Comparison of ENCODE assay signal across 22 cellular contexts in the genomic region with DNA sequence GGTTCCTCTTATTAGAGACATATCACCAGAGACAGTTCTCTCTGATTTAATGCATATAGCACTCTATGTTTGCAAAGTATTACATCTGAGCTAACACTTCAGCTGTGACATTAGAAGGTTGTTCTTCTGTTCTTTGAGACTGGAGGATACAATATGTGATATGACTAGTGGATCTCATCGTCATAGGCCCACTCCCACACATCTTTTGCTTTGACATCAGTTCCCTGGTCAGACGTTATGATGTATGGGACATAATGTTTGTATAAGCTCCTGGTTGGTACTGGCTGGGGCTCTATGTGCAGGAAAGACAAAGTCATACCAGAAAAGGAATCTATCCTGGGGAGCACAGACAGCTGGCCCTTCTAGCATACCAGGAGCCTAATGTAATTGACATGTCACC. TPM values are rescaled to one million over a fixed set of nuclear protein-coding genes. Genes with fewer than 3 reads are reported as not detected.
DNase-seq lines count a peak whose midpoint lies in the region; FAIRE-seq and TF ChIP-seq lines count a peak whose summit lies in the region.
"Had no signal": no experiment of that assay in that cellular context is flagged by ENCODE, and none has a peak within 500 bp of the region (broad histone marks: within the 10 kb centered on the region; RNA-seq: fewer than 3 reads in every experiment).

No MANE protein-coding gene starts in this region.

- TF ChIP-seq CTCF in H1 (IDR thresholded peaks at IDR 0.05; ENCODE audit: control extremely low read depth in 1 of 3, insufficient read depth in 1 of 3, low read depth in 1 of 3, low read length in 3 of 3) (no peak), transverse colon (IDR thresholded peaks at IDR 0.05) (no peak), HFFc6 (IDR thresholded peaks at IDR 0.05) (no peak)

- H3K23me2 ChIP-seq in H1 (ENCODE audit: low read depth, low read length) = no peaks in the 10 kb centered on the region

- H3K9me3 Mint-ChIP-seq in activated CD4-positive, alpha-beta T cell treated with anti-CD3 and anti-CD28 coated beads, Interleukin-2, amount 10 ng/mL, durations not matched to agents 24 days and 14 days = no peaks in the 10 kb centered on the region
- no peaks in the 10 kb centered on the region for H3K9me3 Mint-ChIP-seq in HFFc6
- H3K9me3 Mint-ChIP-seq: CD4-positive, CD25-positive, alpha-beta regulatory T cell had no signal

- H2BK12ac ChIP-seq in H1 (ENCODE audit: low read depth, low read length) = no peak overlapping the region; the same call in 1 of the 2 replicates

- H3K27me3 ChIP-seq in H1 (replicated peaks in 1 of 4; ENCODE audit: control insufficient read depth in 3 of 4, extremely low read depth in 1 of 4, insufficient read depth in 3 of 4, low read length in 3 of 4) = no peaks in the 10 kb centered on the region
- no peaks in the 10 kb centered on the region for H3K27me3 ChIP-seq in mesendoderm (ENCODE audit: insufficient read depth, low read length, poor library complexity)
- H3K27me3 ChIP-seq in transverse colon = no peaks in the 10 kb centered on the region
- H3K27me3 ChIP-seq: BE2C had no signal

- WGBS in H1 (ENCODE audit: extremely low coverage in 1 of 2, insufficient coverage in 1 of 2, insufficient read length in 1 of 2, insufficient replicate concordance in 2 of 2, low coverage in 1 of 2, low lambda C conversion rate in 2 of 2, missing lambda C conversion rate in 1 of 2), 2 experiments = 88% methylated on average over 2 of the region's 2 CpGs; no CpG with 5 or more reads in 1 of the 2 experiments
- WGBS in mesendoderm (ENCODE audit: extremely low coverage, insufficient coverage, low lambda C conversion rate) = no CpG with 5 or more reads among the region's 2 CpGs
- 60 to 79% methylated on average over 1 to 2 of the region's 2 CpGs for WGBS in transverse colon (ENCODE audit: low coverage in 1 of 2), 2 donors

- H3K4me1 Mint-ChIP-seq in activated CD4-positive, alpha-beta T cell treated with anti-CD3 and anti-CD28 coated beads, Interleukin-2, amount 10 ng/mL, durations not matched to agents 24 days and 14 days = no peaks in the 10 kb centered on the region
- peaks cover 7% of the 10 kb centered on the region; the same call in 1 of the 2 replicates for H3K4me1 Mint-ChIP-seq in HFFc6 (ENCODE audit: low read depth)
- H3K4me1 Mint-ChIP-seq: CD4-positive, CD25-positive, alpha-beta regulatory T cell; CD8-positive, alpha-beta memory T cell had no signal

- in situ Hi-C loops in transverse colon (cut with MboI; ENCODE audit: low pct_ligation_motif_present in 1 of 4, low pct_unique_long_range_greater_than_20kb in 1 of 4, low sequenced_read_pairs in 3 of 4) = no loop called here

- no peak for TF ChIP-seq RAD21 in H1 (IDR thresholded peaks at IDR 0.05 in 1 of 2, conservative IDR thresholded peaks at IDR 0.05 in 1 of 2; ENCODE audit: low read depth in 2 of 2, low read length in 2 of 2)

- H2AK5ac ChIP-seq in H1 (ENCODE audit: low read depth, low read length) = no peak overlapping the region
- peak overlapping the region; percentile 84 for H2AK5ac ChIP-seq in mesendoderm (ENCODE audit: low read length)

- H3K9me3 ChIP-seq in H1 (ENCODE audit: insufficient read depth in 2 of 2, low read depth in 1 of 2, low read length in 1 of 2) = no peaks in the 10 kb centered on the region
- no peaks in the 10 kb centered on the region for H3K9me3 ChIP-seq in transverse colon
- H3K9me3 ChIP-seq: BE2C, HAP-1 had no signal

- no peak overlapping the region for H4K8ac ChIP-seq in H1 (ENCODE audit: extremely low read depth, insufficient read depth, low read length)
- no peak overlapping the region for H4K8ac ChIP-seq in mesendoderm (ENCODE audit: low read depth, low read length)

- peaks cover 0 to 9% (median under 1%) of the 10 kb centered on the region in 4 experiments; a peak in 4 of 7 replicates for H3K4me1 ChIP-seq in H1 (replicated peaks in 1 of 4; ENCODE audit: control insufficient read depth in 3 of 4, insufficient read depth in 4 of 4, low read length in 3 of 4)
- peaks cover 17% of the 10 kb centered on the region for H3K4me1 ChIP-seq in mesendoderm (ENCODE audit: control insufficient read depth, low read depth, low read length)
- H3K4me1 ChIP-seq in transverse colon = peaks cover 0 to 30% (median 21%) of the 10 kb centered on the region in 4 donors
- H3K4me1 ChIP-seq: BE2C, HAP-1 had no signal

- H3K23ac ChIP-seq in H1 (ENCODE audit: insufficient read length) (no peak overlapping the region), mesendoderm (ENCODE audit: low read length) (no peak overlapping the region)

- no peak overlapping the region for H2BK120ac ChIP-seq in H1 (replicated peaks; ENCODE audit: low read depth, low read length)
- peak overlapping the region; percentile 92 for H2BK120ac ChIP-seq in mesendoderm (ENCODE audit: low read depth, low read length)

- POLR2A ChIA-PET in H1 (lab: Charles Lee; ENCODE audit: partially characterized antibody) = no interaction called here

- no peaks in the 10 kb centered on the region for H3K36me3 Mint-ChIP-seq in activated CD4-positive, alpha-beta T cell treated with anti-CD3 and anti-CD28 coated beads, Interleukin-2, amount 10 ng/mL, durations not matched to agents 24 days and 14 days (ENCODE audit: low read depth)
- no peaks in the 10 kb centered on the region for H3K36me3 Mint-ChIP-seq in HFFc6 (ENCODE audit: low read depth)
- H3K36me3 Mint-ChIP-seq: CD4-positive, CD25-positive, alpha-beta regulatory T cell; CD8-positive, alpha-beta memory T cell had no signal

- H3K4me3 Mint-ChIP-seq in activated CD4-positive, alpha-beta T cell treated with anti-CD3 and anti-CD28 coated beads, Interleukin-2, amount 10 ng/mL, durations not matched to agents 24 days and 14 days = no peak overlapping the region
- no peak overlapping the region for H3K4me3 Mint-ChIP-seq in HFFc6
- H3K4me3 Mint-ChIP-seq: CD4-positive, CD25-positive, alpha-beta regulatory T cell; CD8-positive, alpha-beta memory T cell had no signal

- H2BK5ac ChIP-seq in H1 (ENCODE audit: low read depth, low read length) (0 out of 2 replicates have a peak overlapping the region, but pooled peaks have one; percentile 27), mesendoderm (ENCODE audit: low read length) (peak overlapping the region; percentile 96)

- H2BK15ac ChIP-seq in H1 (ENCODE audit: low read length) (no peak overlapping the region), mesendoderm (replicated peaks; ENCODE audit: low read depth) (no peak overlapping the region)

- H3K56ac ChIP-seq in H1 (replicated peaks; ENCODE audit: insufficient read length, low read depth, low read length) = no peak overlapping the region
- H3K56ac ChIP-seq in mesendoderm (ENCODE audit: low read length) = peak overlapping the region; percentile 85

- H3K18ac ChIP-seq in H1 (ENCODE audit: extremely low read depth, low read length) (peak overlapping the region; percentile 28; the same call in 1 of the 2 replicates), mesendoderm (ENCODE audit: low read length) (peak overlapping the region; percentile 92)

- DNase-seq in activated CD4-positive, alpha-beta T cell treated with anti-CD3 and anti-CD28 coated beads, Interleukin-2, amount 10 ng/mL, durations not matched to agents 24 days and 14 days = peak; percentile 30
- no peak for DNase-seq in activated CD4-positive, alpha-beta T cell treated with anti-CD3 and anti-CD28 coated beads, Interleukin-2, amount 50 U/mL, for 48 hours
- DNase-seq in H1 (ENCODE audit: low read depth in 1 of 2, low spot score in 2 of 2) = no peak
- no peak for DNase-seq in mesendoderm
- no peak for DNase-seq in transverse colon
- DNase-seq in HFFc6 = no peak
- DNase-seq in HuH-7.5 (ENCODE audit: low spot score) = no peak
- DNase-seq: ACHN; BE2C; C1 segment of cervical spinal cord; CD4-positive, CD25-positive, alpha-beta regulatory T cell; CD8-positive, alpha-beta memory T cell; COR-L47; DMS153; DMS79; GDM1; IMR-90 had no signal

- H4K20me1 ChIP-seq in H1 (replicated peaks in 1 of 2; ENCODE audit: control insufficient read depth in 1 of 2, insufficient read depth in 2 of 2, low read length in 2 of 2) = no peaks in the 10 kb centered on the region

- CTCF ChIA-PET in H1 (lab: Charles Lee; ENCODE audit: partially characterized antibody) = interaction anchor here (1.0 to 3.2 kb wide), 5 partner anchors 11 to 158 kb away, joined by 3 to 9 read pairs (median 5); no protein-coding TSS in a partner anchor

- H3K27ac ChIP-seq in H1 (ENCODE audit: low read depth, low read length) (no peak overlapping the region), mesendoderm (ENCODE audit: low read depth, low read length) (peak overlapping the region; percentile 71), transverse colon (peak overlapping the region; percentile 78 to 85 (median 80))
- H3K27ac ChIP-seq: HL-60 had no signal

- H3K79me1 ChIP-seq in H1 (ENCODE audit: low read depth, low read length) (no peaks in the 10 kb centered on the region), mesendoderm (ENCODE audit: low read length) (no peaks in the 10 kb centered on the region)

- H4K5ac ChIP-seq in H1 (ENCODE audit: insufficient read length, low read depth, low read length) (no peak overlapping the region), mesendoderm (ENCODE audit: low read length) (no peak overlapping the region)

- H3K79me2 ChIP-seq in H1 (ENCODE audit: control insufficient read depth in 1 of 2, insufficient read depth in 2 of 2, low read length in 2 of 2) (no peaks in the 10 kb centered on the region), mesendoderm (ENCODE audit: control insufficient read depth, insufficient read depth, low read length) (no peaks in the 10 kb centered on the region)

- no peak overlapping the region for H3K27ac Mint-ChIP-seq in activated CD4-positive, alpha-beta T cell treated with anti-CD3 and anti-CD28 coated beads, Interleukin-2, amount 10 ng/mL, durations not matched to agents 24 days and 14 days
- H3K27ac Mint-ChIP-seq in HFFc6 = no peak overlapping the region
- H3K27ac Mint-ChIP-seq: CD4-positive, CD25-positive, alpha-beta regulatory T cell had no signal

- no peak overlapping the region for H3K4me2 ChIP-seq in H1 (ENCODE audit: insufficient read depth in 1 of 2, low read depth in 2 of 2, low read length in 2 of 2)
- H3K4me2 ChIP-seq in mesendoderm (ENCODE audit: low read length) = no peak overlapping the region

- no peak overlapping the region for H3K14ac ChIP-seq in H1 (ENCODE audit: insufficient read length)

- H3K4ac ChIP-seq in H1 (replicated peaks; ENCODE audit: insufficient read length, low read depth, low read length) (no peak overlapping the region), mesendoderm (ENCODE audit: low read depth, low read length) (peak overlapping the region; percentile 94)

- H3K36me3 ChIP-seq in H1 (ENCODE audit: control insufficient read depth in 2 of 4, insufficient read depth in 4 of 4, low read length in 3 of 4) (no peaks in the 10 kb centered on the region), mesendoderm (ENCODE audit: control insufficient read depth, insufficient read depth, low read length) (no peaks in the 10 kb centered on the region), transverse colon (no peaks in the 10 kb centered on the region)
- H3K36me3 ChIP-seq: BE2C, HAP-1 had no signal

- H3K9ac ChIP-seq in H1 (replicated peaks in 1 of 4; ENCODE audit: extremely low read depth in 1 of 4, low read depth in 3 of 4, low read length in 3 of 4) = no peak overlapping the region
- no peak overlapping the region for H3K9ac ChIP-seq in mesendoderm (ENCODE audit: low read length)

- H2AFZ ChIP-seq in H1 (ENCODE audit: low read length) = no peak overlapping the region

- H3K27me3 Mint-ChIP-seq in activated CD4-positive, alpha-beta T cell treated with anti-CD3 and anti-CD28 coated beads, Interleukin-2, amount 10 ng/mL, durations not matched to agents 24 days and 14 days = peaks cover 33% of the 10 kb centered on the region
- H3K27me3 Mint-ChIP-seq in HFFc6 (ENCODE audit: insufficient read depth) = peaks cover 16% of the 10 kb centered on the region

- H3K4me3 ChIP-seq in H1 (ENCODE audit: extremely low read depth in 1 of 4, insufficient read depth in 2 of 4, low read depth in 3 of 4, low read length in 4 of 4) (no peak overlapping the region), mesendoderm (ENCODE audit: low read length) (no peak overlapping the region), transverse colon (no peak overlapping the region)
- H3K4me3 ChIP-seq: HAP-1, K562 had no signal

- TF ChIP-seq EP300 in H1 (IDR thresholded peaks at IDR 0.05; ENCODE audit: borderline replicate concordance in 1 of 2, low read depth in 2 of 2, low read length in 2 of 2) = no peak
- TF ChIP-seq EP300 in transverse colon (IDR thresholded peaks at IDR 0.05; ENCODE audit: low read depth) = no peak

- no peak overlapping the region for H2BK20ac ChIP-seq in H1 (ENCODE audit: low read length)

- FAIRE-seq in H1 (lab: Jason Lieb, UNC) = no peak
- FAIRE-seq: A204.1, GM12892, K562 had no signal

- no peak for TF ChIP-seq POLR2A in H1 (IDR thresholded peaks at IDR 0.05; ENCODE audit: control extremely low read depth in 1 of 2, low read depth in 2 of 2, low read length in 2 of 2)
- no peak for TF ChIP-seq POLR2A in transverse colon (IDR thresholded peaks at IDR 0.05)

- peak overlapping the region; percentile 27 for H4K91ac ChIP-seq in H1 (replicated peaks; ENCODE audit: insufficient read length, low read length)

- intact Hi-C loops in activated CD4-positive, alpha-beta T cell treated with anti-CD3 and anti-CD28 coated beads, Interleukin-2, amount 10 ng/mL, durations not matched to agents 24 days and 14 days (cut with micrococcal nuclease) = no loop called here
- intact Hi-C loops in transverse colon (cut with DNase I; ENCODE audit: low total_unique reads) = no loop called here

RNA-seq across cellular contexts. Expression of a gene that starts 57.7 kb away (rescaled TPM):
- total RNA-seq in activated CD4-positive, alpha-beta T cell treated with anti-CD3 and anti-CD28 coated beads, Interleukin-2, amount 10 ng/mL, durations not matched to agents 24 days and 14 days = 0.52 and 0.54 TPM in 2 replicates
- total RNA-seq in H1 (2021; fragmentation: NEBNext Ultra II Directional; extraction: Animal tissue kit (Norgen Biotek cat#: 25700)) = 5.6 and 5.7 TPM in 2 replicates
- polyA plus RNA-seq in H1 (2011; rRNA removed) = 2.1 and 2.7 TPM in 2 replicates
- polyA plus RNA-seq in H1 (2011; cell fraction: cytosol; rRNA removed) = 3.0 TPM
- 3.8 TPM for polyA plus RNA-seq in H1 (2011; cell fraction: nucleus; rRNA removed)
- polyA plus RNA-seq in H1 (2012, experiment 1 of 2) = 2.1 to 2.6 TPM (median 2.2 TPM) in 4 replicates
- 0.34 TPM for polyA plus RNA-seq in H1 (2012, experiment 2 of 2)
- 4.8 TPM for polyA plus RNA-seq in H1 (2013, experiment 1 of 2)
- 4.9 TPM for polyA plus RNA-seq in H1 (2013, experiment 2 of 2)
- polyA minus RNA-seq in H1 (2011; rRNA and poly(A)+ RNA removed) = 4.6 and 6.1 TPM in 2 replicates
- 4.1 TPM for polyA minus RNA-seq in H1 (2011; cell fraction: cytosol; rRNA and poly(A)+ RNA removed)
- polyA minus RNA-seq in H1 (2011; cell fraction: nucleus; rRNA and poly(A)+ RNA removed) = 11.6 TPM
- 19.2 TPM for polyA plus RNA-seq in mesendoderm (2013, experiment 1 of 2)
- 19.6 TPM for polyA plus RNA-seq in mesendoderm (2013, experiment 2 of 2)
- total RNA-seq in transverse colon = 10 to 100 TPM; 16.1 to 40.0 (median 18.1) TPM
- total RNA-seq in HFFc6 (2021; fragmentation: NEBNext Ultra II Directional; extraction: Animal tissue kit (Norgen Biotek cat#: 25700)) = 1 to 10 TPM; 1.2 to 1.9 (median 1.6) TPM
